ENCODE assay signal across 8 cellular contexts in genomic region chr4:84967292-84967651, GRCh38. TPM values are rescaled to one million over a fixed set of nuclear protein-coding genes. Genes with fewer than 3 reads are reported as not detected.
DNase-seq lines count a peak whose midpoint lies in the region; ATAC-seq and TF ChIP-seq lines count a peak whose summit lies in the region.

No MANE protein-coding gene starts in this region.

- no peak for ATAC-seq in GM21825 (IDR thresholded peaks at IDR 0.05; ENCODE audit: unreplicated experiment)

- H3K9ac ChIP-seq in iPS-18a (ENCODE audit: low read length): peak overlapping the region; percentile 74

- DNase-seq in HL-60 (ENCODE audit: low read depth in 1 of 2, low spot score in 1 of 2) (no peak), adrenal gland (peak in 3 of 7 donors; percentile 29 to 46 (median 44)), NCI-H2107 treated with DMSO at 0.1 percent for 48 hours (lab: John Stamatoyannopoulos, UW; ENCODE audit: unreplicated experiment) (no peak), G401 (ENCODE audit: low spot score) (no peak), H4 (ENCODE audit: low spot score) (no peak)

- WGBS in adrenal gland, 4 donors: 0 to 4% (median 1%) methylated on average over 4 of the region's 4 CpGs

- H3K9me3 ChIP-seq in adrenal gland (replicated peaks in 1 of 3) (no peaks in the 10 kb centered on the region), iPS-18a (ENCODE audit: control insufficient read depth, low read depth, low read length) (no peaks in the 10 kb centered on the region)

- H3K27me3 ChIP-seq in HL-60 (ENCODE audit: insufficient read depth, poor library complexity, severe bottlenecking) (no peaks in the 10 kb centered on the region), adrenal gland (no peaks in the 10 kb centered on the region), iPS-18a (ENCODE audit: control insufficient read depth, insufficient read depth, low read length) (no peaks in the 10 kb centered on the region)

- H3K4me1 ChIP-seq in adrenal gland (replicated peaks in 1 of 2): peaks cover 0 to 30% of the 10 kb centered on the region in 2 donors
- H3K4me1 ChIP-seq in iPS-18a (ENCODE audit: control insufficient read depth, low read depth, low read length): peaks cover 18% of the 10 kb centered on the region

- H3K4me3 ChIP-seq in HL-60 (replicated peaks; ENCODE audit: insufficient read depth, low read length) (peak overlapping the region; percentile 96), adrenal gland (peak overlapping the region; percentile 48 to 93 (median 62)), iPS-18a (ENCODE audit: low read length) (peak overlapping the region; percentile 82), skin epidermis (peak overlapping the region; percentile 63 to 91 (median 79))

- intact Hi-C loops in adrenal gland (cut with DNase I): loop anchor here (5.0 to 10.0 kb wide), 2 partner anchors 92 to 220 kb away; no protein-coding TSS in a partner anchor

- H3K36me3 ChIP-seq in adrenal gland (replicated peaks in 1 of 2) (no peaks in the 10 kb centered on the region), iPS-18a (ENCODE audit: control insufficient read depth, low read depth, low read length) (no peaks in the 10 kb centered on the region)

- peak in 1 of 2 donors; percentile 54 for TF ChIP-seq POLR2A in adrenal gland (IDR thresholded peaks at IDR 0.05)

- in situ Hi-C loops in G401 (cut with HindIII; ENCODE audit: low sequenced_read_pairs): no loop called here

- H3K27ac ChIP-seq in HL-60 (replicated peaks): peak overlapping the region; percentile 83
- peak overlapping the region; percentile 78 to 93 (median 88) for H3K27ac ChIP-seq in adrenal gland
- H3K27ac ChIP-seq in iPS-18a (ENCODE audit: low read length): no peak overlapping the region
- H3K27ac ChIP-seq in skin epidermis: peak overlapping the region; percentile 28 to 97 (median 93)

- TF ChIP-seq CTCF in HL-60 (IDR thresholded peaks at IDR 0.05; ENCODE audit: insufficient read depth, low read length) (no peak), adrenal gland (IDR thresholded peaks at IDR 0.05) (no peak)

RNA-seq across cellular contexts. Expression of gene WDFY3, which starts 0.8 kb away (rescaled TPM):
- 100 to 1,000 TPM in 5 of 8 donors, 10 to 100 TPM in 3; 70.2 to 284 (median 107) TPM for total RNA-seq in adrenal gland
- 10 to 100 TPM in 2 of 3 donors, 1 to 10 TPM in 1; 9.5 to 28.4 (median 10.7) TPM for polyA plus RNA-seq in adrenal gland
- total RNA-seq in G401 (2014; rRNA removed; shearing (Covaris generic)): 15.4 and 38.0 TPM in 2 replicates
- 13.9 and 23.4 TPM in 2 replicates for total RNA-seq in H4 (2014; rRNA removed; shearing (Covaris generic))
